1 cellular context compared by ENCODE assay signal in genomic region chr16:85137323-85138072, GRCh38.
TF ChIP-seq lines count a peak whose summit lies in the region.

No MANE protein-coding gene starts in this region.

TF ChIP-seq in K562, 482 proteins besides CTCF, POLR2A, EP300 and RAD21 (continued from another document):
- TF ChIP-seq MGA (IDR thresholded peaks at IDR 0.05): peak; percentile 37; the same call in 1 of the 2 replicates
TF ChIP-seq in K562: peak in this region for 54.
